Comparison of ENCODE assay signal across 10 cellular contexts in the genomic region with DNA sequence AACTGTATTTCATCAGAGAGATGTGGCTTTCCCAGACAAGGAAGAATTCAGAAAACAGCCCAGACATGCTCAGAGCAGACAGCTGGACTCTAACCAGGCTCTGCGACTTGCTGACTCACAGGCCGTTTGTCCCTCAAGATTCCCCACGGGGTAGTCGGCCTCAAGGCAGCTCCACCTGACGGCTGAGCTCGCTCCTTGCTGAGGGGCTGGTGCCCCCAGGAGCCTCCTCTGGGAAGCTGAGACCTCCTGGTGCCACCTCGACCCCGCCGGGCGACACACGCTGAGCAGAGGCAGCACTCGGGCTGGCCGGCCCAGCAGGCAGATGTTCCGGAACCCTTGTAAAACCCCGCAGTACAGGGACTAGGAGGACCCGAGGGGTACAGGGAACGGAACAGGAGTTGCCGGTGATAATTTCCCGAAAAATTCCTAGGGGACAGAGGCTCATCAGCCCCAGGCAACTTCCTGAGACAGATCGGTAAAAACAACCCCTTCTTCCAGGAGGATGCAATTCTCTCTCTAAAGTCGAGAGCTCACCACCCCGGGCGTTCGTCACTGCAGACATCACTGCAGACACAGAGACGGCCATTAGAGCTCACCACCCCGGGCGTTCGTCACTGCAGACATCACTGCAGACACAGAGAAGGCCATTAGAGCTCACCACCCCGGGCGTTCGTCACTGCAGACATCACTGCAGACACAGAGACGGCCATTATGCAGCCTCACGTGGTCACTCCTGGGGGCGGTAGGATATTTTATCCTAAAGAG. TPM values are rescaled to one million over a fixed set of nuclear protein-coding genes. Genes with fewer than 3 reads are reported as not detected.
DNase-seq lines count a peak whose midpoint lies in the region; ATAC-seq and TF ChIP-seq lines count a peak whose summit lies in the region.
"Had no signal": no experiment of that assay in that cellular context is flagged by ENCODE, and none has a peak within 500 bp of the region (broad histone marks: within the 10 kb centered on the region; RNA-seq: fewer than 3 reads in every experiment).

No MANE protein-coding gene starts in this region.

- H3K4me3 ChIP-seq in AG04449 (ENCODE audit: low read depth, low read length) = no peak overlapping the region
- H3K4me3 ChIP-seq in SK-N-MC = peak overlapping the region; percentile 64
- peak overlapping the region in 1 of 2 donors; percentile 42 for H3K4me3 ChIP-seq in gastroesophageal sphincter
- H3K4me3 ChIP-seq in osteoblast (ENCODE audit: insufficient read depth, low read length) = no peak overlapping the region
- H3K4me3 ChIP-seq: GM12878 had no signal

- peaks cover 27% of the 10 kb centered on the region for H3K27me3 ChIP-seq in gastroesophageal sphincter
- H3K27me3 ChIP-seq in osteoblast (ENCODE audit: insufficient read depth, low read length) = peaks cover 3% of the 10 kb centered on the region

- H3K79me2 ChIP-seq in osteoblast (ENCODE audit: insufficient read depth, low read length) = no peaks in the 10 kb centered on the region

- H3K36me3 Mint-ChIP-seq in effector memory CD8-positive, alpha-beta T cell (ENCODE audit: insufficient read depth) = peaks cover 6% of the 10 kb centered on the region

- WGBS in gastroesophageal sphincter (ENCODE audit: low coverage in 1 of 2), 2 donors = 83% methylated on average over 7 of the region's 34 CpGs; no CpG with 5 or more reads in 1 of the 2 donors

- DNase-seq in AG04449 (ENCODE audit: low read depth, low spot score) (peak; percentile 17), SK-N-MC (ENCODE audit: low read depth, low spot score) (no peak), osteoblast (ENCODE audit: insufficient read length, low spot score, missing footprints) (peak; percentile 92), HPDE6-E6E7 (ENCODE audit: extremely low spot score) (no peak), NCI-H2107 (lab: John Stamatoyannopoulos, UW) (no peak), pons (ENCODE audit: low spot score) (no peak)
- no peak for DNase-seq in effector memory CD8-positive, alpha-beta T cell
- DNase-seq: NCI-H2081 had no signal

- no peak overlapping the region for H3K4me3 Mint-ChIP-seq in effector memory CD8-positive, alpha-beta T cell

- no peak for TF ChIP-seq CTCF in AG04449 (IDR thresholded peaks at IDR 0.05; ENCODE audit: insufficient read depth, low read length, missing control alignments)
- TF ChIP-seq CTCF in gastroesophageal sphincter (IDR thresholded peaks at IDR 0.05) = no peak
- TF ChIP-seq CTCF in osteoblast (IDR thresholded peaks at IDR 0.05; ENCODE audit: extremely low read depth, low read depth, low read length) = no peak

- peak overlapping the region; percentile 56 for H3K9ac ChIP-seq in SK-N-MC (ENCODE audit: insufficient read length)

- no peak for TF ChIP-seq EP300 in gastroesophageal sphincter (IDR thresholded peaks at IDR 0.05)

- POLR2A ChIA-PET in AG04449 (lab: Yijun Ruan, JAX) = no interaction called here

- H3K4me1 ChIP-seq in gastroesophageal sphincter (peaks cover 0 to 36% (median 0%) of the 10 kb centered on the region in 3 donors), osteoblast (ENCODE audit: insufficient read depth, low read length) (no peaks in the 10 kb centered on the region)

- H3K9me3 ChIP-seq in SK-N-MC (ENCODE audit: low read depth, low read length) = no peaks in the 10 kb centered on the region
- no peaks in the 10 kb centered on the region for H3K9me3 ChIP-seq in gastroesophageal sphincter
- no peaks in the 10 kb centered on the region for H3K9me3 ChIP-seq in osteoblast (ENCODE audit: low read depth, low read length)

- ATAC-seq in gastroesophageal sphincter = peak; percentile 45
- no peak for ATAC-seq in effector memory CD8-positive, alpha-beta T cell (replicated peaks)
- ATAC-seq: GM12878 had no signal

- H3K4me2 ChIP-seq in osteoblast (ENCODE audit: insufficient read depth, low read length) = no peak overlapping the region

- no peak for TF ChIP-seq POLR2A in gastroesophageal sphincter (IDR thresholded peaks at IDR 0.05)

- H3K9me3 Mint-ChIP-seq in effector memory CD8-positive, alpha-beta T cell = no peaks in the 10 kb centered on the region

- CTCF ChIA-PET in AG04449 (lab: Yijun Ruan, JAX) = no interaction called here

- H3K27me3 Mint-ChIP-seq in effector memory CD8-positive, alpha-beta T cell = peaks cover 8 to 19% of the 10 kb centered on the region in 2 donors

- H3K4me1 Mint-ChIP-seq in effector memory CD8-positive, alpha-beta T cell (ENCODE audit: low read depth in 2 of 2) = peaks cover 19% of the 10 kb centered on the region in 2 donors

- H4K20me1 ChIP-seq in osteoblast (ENCODE audit: insufficient read depth, low read length) = no peaks in the 10 kb centered on the region

- H3K27ac ChIP-seq in SK-N-MC (peak overlapping the region; percentile 91), gastroesophageal sphincter (peak overlapping the region in 3 of 4 donors; percentile 75 to 80 (median 78)), osteoblast (ENCODE audit: low read depth, low read length) (no peak overlapping the region)

- H3K36me3 ChIP-seq in SK-N-MC (ENCODE audit: insufficient read depth, low read length) = no peaks in the 10 kb centered on the region
- H3K36me3 ChIP-seq in gastroesophageal sphincter = no peaks in the 10 kb centered on the region
- no peaks in the 10 kb centered on the region for H3K36me3 ChIP-seq in osteoblast (ENCODE audit: insufficient read depth, low read length)

- H2AFZ ChIP-seq in osteoblast (ENCODE audit: low read length) = no peak overlapping the region

- no peak overlapping the region for H3K27ac Mint-ChIP-seq in effector memory CD8-positive, alpha-beta T cell

RNA-seq across cellular contexts. Expression of a gene that starts 19.9 kb away (rescaled TPM):
- total RNA-seq in gastroesophageal sphincter (10 to 100 TPM in 3 of 4 donors, 1 to 10 TPM in 1; 8.6 to 21.0 (median 17.4) TPM), osteoblast (2.9 and 3.2 TPM in 2 replicates)

Comparison
In these comparisons a context has a peak if more than half of its experiments do, and no peak if none do; other contexts are left out.
1. DNase-seq: peak in AG04449 (single experiment) and osteoblast (single experiment); none in SK-N-MC (single experiment), HPDE6-E6E7 (single experiment), NCI-H2107 (single experiment), effector memory CD8-positive, alpha-beta T cell (0 of 3) and pons (single experiment).